18 cellular contexts compared by ENCODE assay signal in the genomic region with DNA sequence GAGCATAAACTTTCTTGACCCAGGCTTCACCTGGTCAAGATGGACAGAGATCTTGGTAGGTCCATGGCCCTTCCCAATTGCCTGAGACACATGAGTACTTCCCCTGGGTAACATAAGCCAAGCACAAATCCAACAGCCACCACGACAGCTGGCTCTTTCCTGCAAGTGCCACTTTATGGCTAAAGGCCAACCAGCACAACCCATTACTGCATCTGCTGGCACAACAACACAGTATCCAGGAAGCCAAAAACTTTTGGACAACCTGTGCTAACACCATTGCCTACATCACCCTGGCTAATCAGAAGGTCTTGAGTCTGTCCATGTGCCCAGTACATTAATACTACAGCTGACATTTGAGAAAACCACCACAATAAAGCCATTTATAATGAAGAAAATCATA.
"Had no signal": no experiment of that assay in that cellular context is flagged by ENCODE, and none has a peak within 500 bp of the region (broad histone marks: within the 10 kb centered on the region; RNA-seq: fewer than 3 reads in every experiment).

No MANE protein-coding gene starts in this region.

- H3K27ac ChIP-seq: coronary artery, left ventricle myocardium inferior, prostate gland, right atrium auricular region, tibial artery had no signal

- ATAC-seq: activated CD8-positive, alpha-beta T cell treated with anti-CD3 and anti-CD28 coated beads, Interleukin-2, amount 10 ng/mL, durations not matched to agents 7 days and 5 days had no signal

- DNase-seq: activated CD4-positive, alpha-beta T cell treated with anti-CD3 and anti-CD28 coated beads, Interleukin-2, amount 10 ng/mL, durations not matched to agents 7 days and 5 days; activated CD8-positive, alpha-beta T cell treated with anti-CD3 and anti-CD28 coated beads, Interleukin-2, amount 10 ng/mL, durations not matched to agents 7 days and 5 days; activated naive CD4-positive, alpha-beta T cell treated with Interleukin-2 at 50 U/mL for 16 hours; activated T-cell treated with anti-CD3 and anti-CD28 coated beads, Interleukin-2, amount 50 U/mL, for 24 hours; foreskin melanocyte; head of caudate nucleus; left ventricle myocardium inferior; mammary epithelial cell; nephron progenitor cell; nucleus accumbens; stimulated activated CD4-positive, alpha-beta T cell treated with anti-CD3 and anti-CD28 coated beads, Interleukin-2, amount 100 ng/mL, for 24 hours; stimulated activated naive CD4-positive, alpha-beta T cell treated with Interleukin-2 at 50 U/mL for 16 hours; substantia nigra; tibial artery had no signal

- H3K27me3 Mint-ChIP-seq: activated CD4-positive, alpha-beta T cell treated with anti-CD3 and anti-CD28 coated beads, Interleukin-2, amount 10 ng/mL, durations not matched to agents 7 days and 5 days; activated T-cell treated with anti-CD3 and anti-CD28 coated beads, Interleukin-2, amount 50 U/mL, for 24 hours had no signal

- H3K4me3 ChIP-seq: coronary artery, left ventricle myocardium inferior, prostate gland, right atrium auricular region, tibial artery had no signal

- H3K27me3 ChIP-seq: right atrium auricular region, tibial artery had no signal

- H3K36me3 ChIP-seq: left ventricle myocardium inferior, prostate gland, right atrium auricular region, tibial artery had no signal

- H3K4me3 Mint-ChIP-seq: activated CD4-positive, alpha-beta T cell treated with anti-CD3 and anti-CD28 coated beads, Interleukin-2, amount 10 ng/mL, durations not matched to agents 7 days and 5 days; activated CD8-positive, alpha-beta T cell treated with anti-CD3 and anti-CD28 coated beads, Interleukin-2, amount 10 ng/mL, durations not matched to agents 7 days and 5 days; activated T-cell treated with anti-CD3 and anti-CD28 coated beads, Interleukin-2, amount 50 U/mL, for 24 hours; nephron progenitor cell had no signal

- H3K27ac Mint-ChIP-seq: activated CD4-positive, alpha-beta T cell treated with anti-CD3 and anti-CD28 coated beads, Interleukin-2, amount 10 ng/mL, durations not matched to agents 7 days and 5 days; activated CD8-positive, alpha-beta T cell treated with anti-CD3 and anti-CD28 coated beads, Interleukin-2, amount 10 ng/mL, durations not matched to agents 7 days and 5 days; activated T-cell treated with anti-CD3 and anti-CD28 coated beads, Interleukin-2, amount 50 U/mL, for 24 hours; activated T-helper 2 cell treated with anti-CD3 and anti-CD28 coated beads, Interferon-gamma antibody, Interleukin-2, Interleukin-4, amounts not matched to agents 10 μg/mL and 5 μg/mL and 100 μg/mL, durations not matched to agents 14 hours and 24 hours and 36 hours; nephron progenitor cell had no signal

- H3K4me1 ChIP-seq: left ventricle myocardium inferior, prostate gland, right atrium auricular region, tibial artery had no signal

- H3K9me3 ChIP-seq: prostate gland had no signal

- H3K4me1 Mint-ChIP-seq: activated CD4-positive, alpha-beta T cell treated with anti-CD3 and anti-CD28 coated beads, Interleukin-2, amount 10 ng/mL, durations not matched to agents 7 days and 5 days had no signal
